In genomic region chr5:179633501-179634369, GRCh38 we compare ENCODE assay signal across 8 cellular contexts. TPM values are rescaled to one million over a fixed set of nuclear protein-coding genes. Genes with fewer than 3 reads are reported as not detected.
DNase-seq lines count a peak whose midpoint lies in the region; ATAC-seq, FAIRE-seq and TF ChIP-seq lines count a peak whose summit lies in the region.
"Not testable (repeated sequence)": the region's sequence is repeated elsewhere in the genome, so short reads cannot be mapped to it uniquely, and the experiment has no call there.

No MANE protein-coding gene starts in this region.

- H3K9me1 ChIP-seq in keratinocyte (ENCODE audit: control insufficient read depth, extremely low read depth, insufficient read depth, low read length) = not testable (repeated sequence)

- H3K9me3 ChIP-seq in keratinocyte (ENCODE audit: control insufficient read depth, low read depth, low read length); sigmoid colon: not testable (repeated sequence)

- not testable (repeated sequence) for H3K27me3 ChIP-seq in keratinocyte (ENCODE audit: control insufficient read depth, extremely low read depth, insufficient read depth, low read length); sigmoid colon

- not testable (repeated sequence) for TF ChIP-seq POLR2A in sigmoid colon (IDR thresholded peaks at IDR 0.05)

- peak overlapping the region; percentile 26 for H2AFZ ChIP-seq in keratinocyte (ENCODE audit: control insufficient read depth, low read length)

- TF ChIP-seq CTCF in AG04449 (IDR thresholded peaks at IDR 0.05; ENCODE audit: insufficient read depth, low read length, missing control alignments); HFFc6 (IDR thresholded peaks at IDR 0.05); MCF 10A (IDR thresholded peaks at IDR 0.05; ENCODE audit: unreplicated experiment); keratinocyte (optimal IDR thresholded peaks at IDR 0.05 in 1 of 3, IDR thresholded peaks at IDR 0.05 in 1 of 3, conservative IDR thresholded peaks at IDR 0.05 in 1 of 3; ENCODE audit: extremely low read depth in 1 of 3, insufficient read depth in 2 of 3, low read length in 3 of 3); sigmoid colon (IDR thresholded peaks at IDR 0.05): not testable (repeated sequence)

- POLR2A ChIA-PET in AG04449 (lab: Yijun Ruan, JAX) (interaction anchor here (1.6 kb wide), 1 partner anchor 10 kb away, joined by 7 read pairs; the partner anchor contains the start of gene HNRNPH1), T-cell (lab: Charles Lee) (interaction anchor here in 1 of 2 donors (0.6 kb wide), 1 partner anchor 17 kb away, joined by 5 read pairs; no protein-coding TSS in a partner anchor), MCF 10A (lab: Yijun Ruan, JAX) (interaction anchor here (0.6 to 4.3 kb wide), 4 partner anchors 10 to 1429 kb away, joined by 3 to 40 read pairs (median 11); partner anchors contain the start of genes HNRNPAB and HNRNPH1)

- not testable (repeated sequence) for H3K4me1 Mint-ChIP-seq in HFFc6 (ENCODE audit: low read depth); T-cell; MCF 10A (ENCODE audit: insufficient read depth, unreplicated experiment)

- H3K4me3 ChIP-seq in AG04449 (ENCODE audit: low read depth, low read length) (peak overlapping the region; percentile 51), keratinocyte (ENCODE audit: control insufficient read depth in 2 of 3, extremely low read depth in 1 of 3, insufficient read depth in 2 of 3, low read depth in 1 of 3, low read length in 3 of 3) (peak overlapping the region; percentile 24 to 64 (median 57)), sigmoid colon (peak overlapping the region; percentile 23 to 42 (median 36))

- not testable (repeated sequence) for H3K27ac Mint-ChIP-seq in HFFc6; T-cell; MCF 10A (ENCODE audit: low read depth, unreplicated experiment)

- peak overlapping the region; percentile 49 for H3K4me3 Mint-ChIP-seq in HFFc6
- not testable (repeated sequence) for H3K4me3 Mint-ChIP-seq in T-cell
- peak overlapping the region; percentile 36 for H3K4me3 Mint-ChIP-seq in MCF 10A (ENCODE audit: unreplicated experiment)

- not testable (repeated sequence) for FAIRE-seq in keratinocyte (lab: Jason Lieb, UNC)

- not testable (repeated sequence) for H3K27ac ChIP-seq in keratinocyte (ENCODE audit: control insufficient read depth, insufficient read depth, low read length)
- peak overlapping the region; percentile 47 to 67 (median 60) for H3K27ac ChIP-seq in sigmoid colon

- H3K79me2 ChIP-seq in keratinocyte (ENCODE audit: control insufficient read depth, insufficient read depth, low read length) = not testable (repeated sequence)

- 21 to 69% methylated on average over 19 of the region's 38 CpGs for WGBS in sigmoid colon, 2 donors

- peak overlapping the region; percentile 83 for H3K4me2 ChIP-seq in keratinocyte (ENCODE audit: control insufficient read depth, extremely low read depth, insufficient read depth, low read depth, low read length)

- H3K9me3 Mint-ChIP-seq in HFFc6; T-cell; MCF 10A (ENCODE audit: unreplicated experiment): not testable (repeated sequence)

- BruUV-seq in MCF 10A (replicated peaks; lab: Mats Ljungman, UMichigan) = TSS peak; percentile 52

- peak overlapping the region; percentile 58 for H3K9ac ChIP-seq in keratinocyte (ENCODE audit: control insufficient read depth, extremely low read depth, insufficient read depth, low read length)

- not testable (repeated sequence) for H3K36me3 Mint-ChIP-seq in HFFc6 (ENCODE audit: low read depth); T-cell
- H3K36me3 Mint-ChIP-seq in MCF 10A (ENCODE audit: insufficient read depth, unreplicated experiment) = peaks cover 17% of the 10 kb centered on the region

- not testable (repeated sequence) for DNase-seq in AG04449 (ENCODE audit: low read depth, low spot score); HFFc6; T-cell; MCF 10A (ENCODE audit: unreplicated experiment); keratinocyte (ENCODE audit: low read depth, low spot score)
- peak; percentile 33 for DNase-seq in sigmoid colon

- not testable (repeated sequence) for H3K4me1 ChIP-seq in keratinocyte (ENCODE audit: control insufficient read depth, extremely low read depth, insufficient read depth, low read length); sigmoid colon

- CTCF ChIA-PET in AG04449 (lab: Yijun Ruan, JAX) (interaction anchor here (0.6 to 1.4 kb wide), 4 partner anchors 10 to 564 kb away, joined by 3 to 5 read pairs (median 3); partner anchors contain the start of gene HNRNPH1), T-cell (lab: Charles Lee) (interaction anchor here in 1 of 2 donors (0.7 kb wide), 1 partner anchor 177 kb away, joined by 3 read pairs; no protein-coding TSS in a partner anchor), MCF 10A (lab: Yijun Ruan, JAX) (interaction anchor here (0.7 to 1.7 kb wide), 6 partner anchors 8 to 56 kb away, joined by 3 to 11 read pairs (median 4); partner anchors contain the start of gene HNRNPH1)

- ATAC-seq in GM19025 (IDR thresholded peaks at IDR 0.05; ENCODE audit: low read depth, unreplicated experiment) (peak; percentile 54), HG03439 (IDR thresholded peaks at IDR 0.05; ENCODE audit: unreplicated experiment) (peak; percentile 56), T-cell (replicated peaks in 1 of 4) (peak; percentile 70 to 74 (median 72))

- dilution Hi-C loops in keratinocyte (cut with MboI; ENCODE audit: extremely low pct_ligation_motif_present, low sequenced_read_pairs) = not testable (repeated sequence)

- H3K36me3 ChIP-seq in keratinocyte (ENCODE audit: control insufficient read depth in 2 of 2, extremely low read depth in 1 of 2, insufficient read depth in 2 of 2, low read length in 2 of 2); sigmoid colon: not testable (repeated sequence)

- intact Hi-C loops in MCF 10A (cut with micrococcal nuclease); sigmoid colon (cut with DNase I): not testable (repeated sequence)

- TF ChIP-seq EP300 in sigmoid colon (IDR thresholded peaks at IDR 0.05) = not testable (repeated sequence)

- not testable (repeated sequence) for H4K20me1 ChIP-seq in keratinocyte (ENCODE audit: control insufficient read depth, extremely low read depth, insufficient read depth, low read length)

- H3K27me3 Mint-ChIP-seq in HFFc6 (ENCODE audit: insufficient read depth); T-cell; MCF 10A (ENCODE audit: insufficient read depth, unreplicated experiment): not testable (repeated sequence)

RNA-seq across cellular contexts. Expression of gene HNRNPH1, which starts 10.3 kb away (rescaled TPM):
- 100 to 1,000 TPM; 286 to 401 (median 358) TPM for total RNA-seq in HFFc6 (2021; fragmentation: NEBNext Ultra II Directional; extraction: Animal tissue kit (Norgen Biotek cat#: 25700))
- 1,000 to 10,000 TPM; 1,278 to 2,165 (median 1,301) TPM for total RNA-seq in T-cell
- total RNA-seq in MCF 10A (2022) = 907 and 981 TPM in 2 replicates
- polyA plus RNA-seq in keratinocyte = 201 to 431 TPM (median 222 TPM) in 3 replicates
- polyA plus RNA-seq in keratinocyte (2011; ENCODE audit: low read depth) = 945 TPM
- 94.9 and 105 TPM in 2 replicates for polyA plus RNA-seq in keratinocyte (2011; cell fraction: cytosol; rRNA removed)
- polyA plus RNA-seq in keratinocyte (2011; cell fraction: nucleus; rRNA removed) = 457 and 725 TPM in 2 replicates
- 245 and 327 TPM in 2 replicates for polyA plus RNA-seq in keratinocyte (2012; ENCODE audit: low replicate concordance)
- polyA minus RNA-seq in keratinocyte = 82.1 to 360 TPM (median 118 TPM) in 3 replicates
- polyA minus RNA-seq in keratinocyte (2011; cell fraction: cytosol; rRNA and poly(A)+ RNA removed) = 161 TPM
- polyA minus RNA-seq in keratinocyte (2011; cell fraction: nucleus; rRNA and poly(A)+ RNA removed) = 524 and 619 TPM in 2 replicates
- total RNA-seq in sigmoid colon = 100 to 1,000 TPM; 264 to 495 (median 312) TPM
- 100 to 1,000 TPM in 1 of 3 donors, 10 to 100 TPM in 2; 63.8 to 255 (median 73.3) TPM for polyA plus RNA-seq in sigmoid colon

RNA-seq across cellular contexts. Expression of gene CBY3, which starts 47.1 kb away (rescaled TPM):
- not detected for total RNA-seq in HFFc6 (2021; fragmentation: NEBNext Ultra II Directional; extraction: Animal tissue kit (Norgen Biotek cat#: 25700))
- total RNA-seq in T-cell = under 1 TPM in 3 of 5 donors, not detected in 2; 0.50 to 0.66 (median 0.57) TPM
- not detected in 2 replicates for total RNA-seq in MCF 10A (2022)
- not detected in 3 replicates for polyA plus RNA-seq in keratinocyte
- not detected for polyA plus RNA-seq in keratinocyte (2011; ENCODE audit: low read depth)
- polyA plus RNA-seq in keratinocyte (2011; cell fraction: cytosol; rRNA removed) = not detected in 2 replicates
- polyA plus RNA-seq in keratinocyte (2011; cell fraction: nucleus; rRNA removed) = not detected in 2 replicates
- polyA plus RNA-seq in keratinocyte (2012; ENCODE audit: low replicate concordance) = 0.31 TPM in 1 of 2 replicates, not detected in the other
- polyA minus RNA-seq in keratinocyte = not detected in 3 replicates
- not detected for polyA minus RNA-seq in keratinocyte (2011; cell fraction: cytosol; rRNA and poly(A)+ RNA removed)
- polyA minus RNA-seq in keratinocyte (2011; cell fraction: nucleus; rRNA and poly(A)+ RNA removed) = not detected in 2 replicates
- under 1 TPM in 1 of 4 donors, not detected in 3; 0.66 TPM for total RNA-seq in sigmoid colon
- under 1 TPM in 1 of 3 donors, not detected in 2; 0.13 TPM for polyA plus RNA-seq in sigmoid colon
